Comparison of ENCODE assay signal across 9 cellular contexts in genomic region chr10:83603708-83604107, GRCh38.
DNase-seq lines count a peak whose midpoint lies in the region; ATAC-seq and TF ChIP-seq lines count a peak whose summit lies in the region.
"Had no signal": no experiment of that assay in that cellular context is flagged by ENCODE, and none has a peak within 500 bp of the region (broad histone marks: within the 10 kb centered on the region; RNA-seq: fewer than 3 reads in every experiment).

No MANE protein-coding gene starts in this region.

- H3K4me3 ChIP-seq in kidney epithelial cell (ENCODE audit: low read depth, low read length) = no peak overlapping the region

- H3K36me3 ChIP-seq in kidney epithelial cell (ENCODE audit: control insufficient read depth, insufficient read depth, low read length) = no peaks in the 10 kb centered on the region

- no peak for TF ChIP-seq CTCF in kidney epithelial cell (IDR thresholded peaks at IDR 0.05; ENCODE audit: insufficient read depth, low read length, poor library complexity, severe bottlenecking)

- H3K27me3 Mint-ChIP-seq in activated CD4-positive, alpha-beta T cell treated with anti-CD3 and anti-CD28 coated beads, Interleukin-2, amount 10 ng/mL, durations not matched to agents 24 days and 14 days = no peaks in the 10 kb centered on the region

- peaks cover 5% of the 10 kb centered on the region for H3K9me3 Mint-ChIP-seq in activated CD4-positive, alpha-beta T cell treated with anti-CD3 and anti-CD28 coated beads, Interleukin-2, amount 10 ng/mL, durations not matched to agents 24 days and 14 days

- peaks cover 3% of the 10 kb centered on the region for H3K4me1 Mint-ChIP-seq in activated CD4-positive, alpha-beta T cell treated with anti-CD3 and anti-CD28 coated beads, Interleukin-2, amount 10 ng/mL, durations not matched to agents 24 days and 14 days

- H3K36me3 Mint-ChIP-seq in activated CD4-positive, alpha-beta T cell treated with anti-CD3 and anti-CD28 coated beads, Interleukin-2, amount 10 ng/mL, durations not matched to agents 24 days and 14 days (ENCODE audit: low read depth) = no peaks in the 10 kb centered on the region

- DNase-seq in activated CD4-positive, alpha-beta T cell treated with anti-CD3 and anti-CD28 coated beads for 48 hours = peak; percentile 2
- DNase-seq in activated CD4-positive, alpha-beta T cell treated with anti-CD3 and anti-CD28 coated beads, Interleukin-2, amount 10 ng/mL, durations not matched to agents 24 days and 14 days = no peak
- DNase-seq in kidney epithelial cell (ENCODE audit: low read depth) (peak; percentile 19), SW 1271 (lab: John Stamatoyannopoulos, UW) (no peak), NCI-H1092 (lab: John Stamatoyannopoulos, UW) (no peak)
- no peak for DNase-seq in stimulated activated CD4-positive, alpha-beta T cell treated with anti-CD3 and anti-CD28 coated beads, Interleukin-1b, Interleukin-23, amount 100 ng/mL, for 48 hours
- DNase-seq: NCI-H526 treated with DMSO at 0.1 percent for 48 hours had no signal

- intact Hi-C loops in activated CD4-positive, alpha-beta T cell treated with anti-CD3 and anti-CD28 coated beads, Interleukin-2, amount 10 ng/mL, durations not matched to agents 24 days and 14 days (cut with micrococcal nuclease) = loop anchor here (10.0 kb wide), 1 partner anchor 81 kb away; no protein-coding TSS in a partner anchor

- no peaks in the 10 kb centered on the region for H3K27me3 ChIP-seq in kidney epithelial cell (ENCODE audit: control insufficient read depth, insufficient read depth, low read length)

- peak; percentile 96 for ATAC-seq in GM21825 (IDR thresholded peaks at IDR 0.05; ENCODE audit: unreplicated experiment)
- peak; percentile 99 for ATAC-seq in HG03565 (IDR thresholded peaks at IDR 0.05; ENCODE audit: unreplicated experiment)

- no peak overlapping the region for H3K27ac Mint-ChIP-seq in activated CD4-positive, alpha-beta T cell treated with anti-CD3 and anti-CD28 coated beads, Interleukin-2, amount 10 ng/mL, durations not matched to agents 24 days and 14 days

- no peak overlapping the region for H3K4me3 Mint-ChIP-seq in activated CD4-positive, alpha-beta T cell treated with anti-CD3 and anti-CD28 coated beads, Interleukin-2, amount 10 ng/mL, durations not matched to agents 24 days and 14 days

Comparison
In these comparisons a context has a peak if more than half of its experiments do, and no peak if none do; other contexts are left out.
1. DNase-seq: peak in activated CD4-positive, alpha-beta T cell treated with anti-CD3 and anti-CD28 coated beads for 48 hours (single experiment) and kidney epithelial cell (single experiment); none in activated CD4-positive, alpha-beta T cell treated with anti-CD3 and anti-CD28 coated beads, Interleukin-2, amount 10 ng/mL, durations not matched to agents 24 days and 14 days (single experiment), stimulated activated CD4-positive, alpha-beta T cell treated with anti-CD3 and anti-CD28 coated beads, Interleukin-1b, Interleukin-23, amount 100 ng/mL, for 48 hours (single experiment), SW 1271 (0 of 2) and NCI-H1092 (single experiment).